1 cellular context compared by ENCODE assay signal in the genomic region with DNA sequence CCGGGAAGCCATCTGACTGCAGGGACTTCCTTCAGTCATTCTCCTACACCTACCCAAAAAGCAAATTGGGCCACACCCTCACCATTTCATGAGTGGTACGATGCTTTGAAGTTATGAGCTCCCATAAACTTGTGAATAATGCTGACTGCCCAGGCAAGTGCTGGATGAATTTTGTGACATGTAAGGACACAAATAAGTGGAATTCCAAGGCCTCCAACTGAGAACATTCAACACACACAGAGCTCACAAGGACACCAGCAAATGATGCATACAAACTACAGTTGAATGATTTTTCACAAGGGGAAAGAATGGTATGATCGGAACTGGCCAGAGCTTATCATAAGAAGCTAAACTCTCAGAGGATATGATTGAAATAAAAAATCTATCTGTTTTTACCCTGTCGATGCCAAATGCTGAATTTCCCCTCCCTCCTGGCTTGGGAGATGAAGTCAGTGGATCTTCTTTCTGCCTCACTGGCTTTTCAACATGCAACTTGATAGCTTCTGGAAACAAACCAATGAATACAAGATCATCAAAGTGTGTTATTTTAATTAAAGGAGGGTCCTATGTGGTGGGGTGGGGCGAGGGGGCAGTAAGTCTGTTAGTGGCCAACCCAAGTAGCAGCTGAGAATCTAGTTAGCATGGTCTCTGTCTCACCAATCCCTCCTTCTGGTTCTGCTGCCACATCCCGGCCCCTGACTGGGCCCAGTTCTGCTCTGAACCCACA.
TF ChIP-seq lines count a peak whose summit lies in the region.

No MANE protein-coding gene starts in this region.

TF ChIP-seq in HEK293, 187 proteins besides CTCF, POLR2A, EP300 and RAD21 (continued from another document and continues in another):
- TF ChIP-seq, protein P1, sequence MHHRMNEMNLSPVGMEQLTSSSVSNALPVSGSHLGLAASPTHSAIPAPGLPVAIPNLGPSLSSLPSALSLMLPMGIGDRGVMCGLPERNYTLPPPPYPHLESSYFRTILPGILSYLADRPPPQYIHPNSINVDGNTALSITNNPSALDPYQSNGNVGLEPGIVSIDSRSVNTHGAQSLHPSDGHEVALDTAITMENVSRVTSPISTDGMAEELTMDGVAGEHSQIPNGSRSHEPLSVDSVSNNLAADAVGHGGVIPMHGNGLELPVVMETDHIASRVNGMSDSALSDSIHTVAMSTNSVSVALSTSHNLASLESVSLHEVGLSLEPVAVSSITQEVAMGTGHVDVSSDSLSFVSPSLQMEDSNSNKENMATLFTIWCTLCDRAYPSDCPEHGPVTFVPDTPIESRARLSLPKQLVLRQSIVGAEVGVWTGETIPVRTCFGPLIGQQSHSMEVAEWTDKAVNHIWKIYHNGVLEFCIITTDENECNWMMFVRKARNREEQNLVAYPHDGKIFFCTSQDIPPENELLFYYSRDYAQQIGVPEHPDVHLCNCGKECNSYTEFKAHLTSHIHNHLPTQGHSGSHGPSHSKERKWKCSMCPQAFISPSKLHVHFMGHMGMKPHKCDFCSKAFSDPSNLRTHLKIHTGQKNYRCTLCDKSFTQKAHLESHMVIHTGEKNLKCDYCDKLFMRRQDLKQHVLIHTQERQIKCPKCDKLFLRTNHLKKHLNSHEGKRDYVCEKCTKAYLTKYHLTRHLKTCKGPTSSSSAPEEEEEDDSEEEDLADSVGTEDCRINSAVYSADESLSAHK (tag by site-specific recombination; IDR thresholded peaks at IDR 0.05) = no peak
- TF ChIP-seq ZNF521 (tag by site-specific recombination; IDR thresholded peaks at IDR 0.05) (no peak), ZNF133 (tag by site-specific recombination; IDR thresholded peaks at IDR 0.05) (no peak), ZNF2 (tag by site-specific recombination; IDR thresholded peaks at IDR 0.05) (no peak), ZNF596 (tag by site-specific recombination; IDR thresholded peaks at IDR 0.05) (no peak), ZFP37 (tag by site-specific recombination; IDR thresholded peaks at IDR 0.05) (no peak), ZNF514 (tag by site-specific recombination; IDR thresholded peaks at IDR 0.05) (no peak), ZFP69B (tag by site-specific recombination; IDR thresholded peaks at IDR 0.05) (no peak), ZNF629 (tag by site-specific recombination; IDR thresholded peaks at IDR 0.05) (peak; percentile 9; the same call in 1 of the 2 replicates), ZNF76 (tag by site-specific recombination; IDR thresholded peaks at IDR 0.05; ENCODE audit: borderline replicate concordance, low read depth) (no peak), ZNF544 (tag by site-specific recombination; IDR thresholded peaks at IDR 0.05) (no peak), ZNF214 (tag by site-specific recombination; IDR thresholded peaks at IDR 0.05; ENCODE audit: borderline replicate concordance) (no peak), ZNF624 (tag by site-specific recombination; IDR thresholded peaks at IDR 0.05) (no peak), ZNF426 (tag by site-specific recombination; IDR thresholded peaks at IDR 0.05) (no peak), ZNF571 (tag by site-specific recombination; IDR thresholded peaks at IDR 0.05) (no peak), ZNF174 (tag by site-specific recombination; IDR thresholded peaks at IDR 0.05) (no peak), SP7 (tag by site-specific recombination; IDR thresholded peaks at IDR 0.05) (0 out of 2 replicates have a peak, but pooled peaks have one; percentile 5), KLF1 (tag by site-specific recombination; IDR thresholded peaks at IDR 0.05) (peak; percentile 52), WT1 (tag by site-specific recombination; IDR thresholded peaks at IDR 0.05) (peak; percentile 49; the same call in 1 of the 2 replicates), OVOL3 (tag by site-specific recombination; IDR thresholded peaks at IDR 0.05) (no peak), ZNF654 (tag by site-specific recombination; IDR thresholded peaks at IDR 0.05; ENCODE audit: low read depth) (no peak), ZNF341 (tag by site-specific recombination; IDR thresholded peaks at IDR 0.05; ENCODE audit: low read depth) (no peak), ZNF112 (tag by site-specific recombination; IDR thresholded peaks at IDR 0.05) (no peak), ZSCAN30 (tag by site-specific recombination; IDR thresholded peaks at IDR 0.05) (no peak), ZNF664 (tag by site-specific recombination; IDR thresholded peaks at IDR 0.05) (no peak)
- TF ChIP-seq, protein P2, sequence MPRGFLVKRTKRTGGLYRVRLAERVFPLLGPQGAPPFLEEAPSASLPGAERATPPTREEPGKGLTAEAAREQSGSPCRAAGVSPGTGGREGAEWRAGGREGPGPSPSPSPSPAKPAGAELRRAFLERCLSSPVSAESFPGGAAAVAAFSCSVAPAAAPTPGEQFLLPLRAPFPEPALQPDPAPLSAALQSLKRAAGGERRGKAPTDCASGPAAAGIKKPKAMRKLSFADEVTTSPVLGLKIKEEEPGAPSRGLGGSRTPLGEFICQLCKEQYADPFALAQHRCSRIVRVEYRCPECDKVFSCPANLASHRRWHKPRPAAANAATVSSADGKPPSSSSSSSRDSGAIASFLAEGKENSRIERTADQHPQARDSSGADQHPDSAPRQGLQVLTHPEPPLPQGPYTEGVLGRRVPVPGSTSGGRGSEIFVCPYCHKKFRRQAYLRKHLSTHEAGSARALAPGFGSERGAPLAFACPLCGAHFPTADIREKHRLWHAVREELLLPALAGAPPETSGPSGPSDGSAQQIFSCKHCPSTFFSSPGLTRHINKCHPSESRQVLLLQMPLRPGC (tag by site-specific recombination; IDR thresholded peaks at IDR 0.05) = no peak
- TF ChIP-seq, protein P3, sequence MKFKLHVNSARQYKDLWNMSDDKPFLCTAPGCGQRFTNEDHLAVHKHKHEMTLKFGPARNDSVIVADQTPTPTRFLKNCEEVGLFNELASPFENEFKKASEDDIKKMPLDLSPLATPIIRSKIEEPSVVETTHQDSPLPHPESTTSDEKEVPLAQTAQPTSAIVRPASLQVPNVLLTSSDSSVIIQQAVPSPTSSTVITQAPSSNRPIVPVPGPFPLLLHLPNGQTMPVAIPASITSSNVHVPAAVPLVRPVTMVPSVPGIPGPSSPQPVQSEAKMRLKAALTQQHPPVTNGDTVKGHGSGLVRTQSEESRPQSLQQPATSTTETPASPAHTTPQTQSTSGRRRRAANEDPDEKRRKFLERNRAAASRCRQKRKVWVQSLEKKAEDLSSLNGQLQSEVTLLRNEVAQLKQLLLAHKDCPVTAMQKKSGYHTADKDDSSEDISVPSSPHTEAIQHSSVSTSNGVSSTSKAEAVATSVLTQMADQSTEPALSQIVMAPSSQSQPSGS (tag by site-specific recombination; IDR thresholded peaks at IDR 0.05; ENCODE audit: low read depth) = no peak
- TF ChIP-seq, protein P4, sequence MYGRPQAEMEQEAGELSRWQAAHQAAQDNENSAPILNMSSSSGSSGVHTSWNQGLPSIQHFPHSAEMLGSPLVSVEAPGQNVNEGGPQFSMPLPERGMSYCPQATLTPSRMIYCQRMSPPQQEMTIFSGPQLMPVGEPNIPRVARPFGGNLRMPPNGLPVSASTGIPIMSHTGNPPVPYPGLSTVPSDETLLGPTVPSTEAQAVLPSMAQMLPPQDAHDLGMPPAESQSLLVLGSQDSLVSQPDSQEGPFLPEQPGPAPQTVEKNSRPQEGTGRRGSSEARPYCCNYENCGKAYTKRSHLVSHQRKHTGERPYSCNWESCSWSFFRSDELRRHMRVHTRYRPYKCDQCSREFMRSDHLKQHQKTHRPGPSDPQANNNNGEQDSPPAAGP (tag by site-specific recombination; IDR thresholded peaks at IDR 0.05) = 0 out of 2 replicates have a peak, but pooled peaks have one; percentile 41
- TF ChIP-seq, protein P5, sequence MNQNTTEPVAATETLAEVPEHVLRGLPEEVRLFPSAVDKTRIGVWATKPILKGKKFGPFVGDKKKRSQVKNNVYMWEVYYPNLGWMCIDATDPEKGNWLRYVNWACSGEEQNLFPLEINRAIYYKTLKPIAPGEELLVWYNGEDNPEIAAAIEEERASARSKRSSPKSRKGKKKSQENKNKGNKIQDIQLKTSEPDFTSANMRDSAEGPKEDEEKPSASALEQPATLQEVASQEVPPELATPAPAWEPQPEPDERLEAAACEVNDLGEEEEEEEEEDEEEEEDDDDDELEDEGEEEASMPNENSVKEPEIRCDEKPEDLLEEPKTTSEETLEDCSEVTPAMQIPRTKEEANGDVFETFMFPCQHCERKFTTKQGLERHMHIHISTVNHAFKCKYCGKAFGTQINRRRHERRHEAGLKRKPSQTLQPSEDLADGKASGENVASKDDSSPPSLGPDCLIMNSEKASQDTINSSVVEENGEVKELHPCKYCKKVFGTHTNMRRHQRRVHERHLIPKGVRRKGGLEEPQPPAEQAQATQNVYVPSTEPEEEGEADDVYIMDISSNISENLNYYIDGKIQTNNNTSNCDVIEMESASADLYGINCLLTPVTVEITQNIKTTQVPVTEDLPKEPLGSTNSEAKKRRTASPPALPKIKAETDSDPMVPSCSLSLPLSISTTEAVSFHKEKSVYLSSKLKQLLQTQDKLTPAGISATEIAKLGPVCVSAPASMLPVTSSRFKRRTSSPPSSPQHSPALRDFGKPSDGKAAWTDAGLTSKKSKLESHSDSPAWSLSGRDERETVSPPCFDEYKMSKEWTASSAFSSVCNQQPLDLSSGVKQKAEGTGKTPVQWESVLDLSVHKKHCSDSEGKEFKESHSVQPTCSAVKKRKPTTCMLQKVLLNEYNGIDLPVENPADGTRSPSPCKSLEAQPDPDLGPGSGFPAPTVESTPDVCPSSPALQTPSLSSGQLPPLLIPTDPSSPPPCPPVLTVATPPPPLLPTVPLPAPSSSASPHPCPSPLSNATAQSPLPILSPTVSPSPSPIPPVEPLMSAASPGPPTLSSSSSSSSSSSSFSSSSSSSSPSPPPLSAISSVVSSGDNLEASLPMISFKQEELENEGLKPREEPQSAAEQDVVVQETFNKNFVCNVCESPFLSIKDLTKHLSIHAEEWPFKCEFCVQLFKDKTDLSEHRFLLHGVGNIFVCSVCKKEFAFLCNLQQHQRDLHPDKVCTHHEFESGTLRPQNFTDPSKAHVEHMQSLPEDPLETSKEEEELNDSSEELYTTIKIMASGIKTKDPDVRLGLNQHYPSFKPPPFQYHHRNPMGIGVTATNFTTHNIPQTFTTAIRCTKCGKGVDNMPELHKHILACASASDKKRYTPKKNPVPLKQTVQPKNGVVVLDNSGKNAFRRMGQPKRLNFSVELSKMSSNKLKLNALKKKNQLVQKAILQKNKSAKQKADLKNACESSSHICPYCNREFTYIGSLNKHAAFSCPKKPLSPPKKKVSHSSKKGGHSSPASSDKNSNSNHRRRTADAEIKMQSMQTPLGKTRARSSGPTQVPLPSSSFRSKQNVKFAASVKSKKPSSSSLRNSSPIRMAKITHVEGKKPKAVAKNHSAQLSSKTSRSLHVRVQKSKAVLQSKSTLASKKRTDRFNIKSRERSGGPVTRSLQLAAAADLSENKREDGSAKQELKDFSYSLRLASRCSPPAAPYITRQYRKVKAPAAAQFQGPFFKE (tag by site-specific recombination; IDR thresholded peaks at IDR 0.05; ENCODE audit: borderline replicate concordance) = no peak
- TF ChIP-seq, protein P6, sequence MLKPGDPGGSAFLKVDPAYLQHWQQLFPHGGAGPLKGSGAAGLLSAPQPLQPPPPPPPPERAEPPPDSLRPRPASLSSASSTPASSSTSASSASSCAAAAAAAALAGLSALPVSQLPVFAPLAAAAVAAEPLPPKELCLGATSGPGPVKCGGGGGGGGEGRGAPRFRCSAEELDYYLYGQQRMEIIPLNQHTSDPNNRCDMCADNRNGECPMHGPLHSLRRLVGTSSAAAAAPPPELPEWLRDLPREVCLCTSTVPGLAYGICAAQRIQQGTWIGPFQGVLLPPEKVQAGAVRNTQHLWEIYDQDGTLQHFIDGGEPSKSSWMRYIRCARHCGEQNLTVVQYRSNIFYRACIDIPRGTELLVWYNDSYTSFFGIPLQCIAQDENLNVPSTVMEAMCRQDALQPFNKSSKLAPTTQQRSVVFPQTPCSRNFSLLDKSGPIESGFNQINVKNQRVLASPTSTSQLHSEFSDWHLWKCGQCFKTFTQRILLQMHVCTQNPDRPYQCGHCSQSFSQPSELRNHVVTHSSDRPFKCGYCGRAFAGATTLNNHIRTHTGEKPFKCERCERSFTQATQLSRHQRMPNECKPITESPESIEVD (tag by site-specific recombination; IDR thresholded peaks at IDR 0.05) = peak; percentile 76
- TF ChIP-seq, protein P7, sequence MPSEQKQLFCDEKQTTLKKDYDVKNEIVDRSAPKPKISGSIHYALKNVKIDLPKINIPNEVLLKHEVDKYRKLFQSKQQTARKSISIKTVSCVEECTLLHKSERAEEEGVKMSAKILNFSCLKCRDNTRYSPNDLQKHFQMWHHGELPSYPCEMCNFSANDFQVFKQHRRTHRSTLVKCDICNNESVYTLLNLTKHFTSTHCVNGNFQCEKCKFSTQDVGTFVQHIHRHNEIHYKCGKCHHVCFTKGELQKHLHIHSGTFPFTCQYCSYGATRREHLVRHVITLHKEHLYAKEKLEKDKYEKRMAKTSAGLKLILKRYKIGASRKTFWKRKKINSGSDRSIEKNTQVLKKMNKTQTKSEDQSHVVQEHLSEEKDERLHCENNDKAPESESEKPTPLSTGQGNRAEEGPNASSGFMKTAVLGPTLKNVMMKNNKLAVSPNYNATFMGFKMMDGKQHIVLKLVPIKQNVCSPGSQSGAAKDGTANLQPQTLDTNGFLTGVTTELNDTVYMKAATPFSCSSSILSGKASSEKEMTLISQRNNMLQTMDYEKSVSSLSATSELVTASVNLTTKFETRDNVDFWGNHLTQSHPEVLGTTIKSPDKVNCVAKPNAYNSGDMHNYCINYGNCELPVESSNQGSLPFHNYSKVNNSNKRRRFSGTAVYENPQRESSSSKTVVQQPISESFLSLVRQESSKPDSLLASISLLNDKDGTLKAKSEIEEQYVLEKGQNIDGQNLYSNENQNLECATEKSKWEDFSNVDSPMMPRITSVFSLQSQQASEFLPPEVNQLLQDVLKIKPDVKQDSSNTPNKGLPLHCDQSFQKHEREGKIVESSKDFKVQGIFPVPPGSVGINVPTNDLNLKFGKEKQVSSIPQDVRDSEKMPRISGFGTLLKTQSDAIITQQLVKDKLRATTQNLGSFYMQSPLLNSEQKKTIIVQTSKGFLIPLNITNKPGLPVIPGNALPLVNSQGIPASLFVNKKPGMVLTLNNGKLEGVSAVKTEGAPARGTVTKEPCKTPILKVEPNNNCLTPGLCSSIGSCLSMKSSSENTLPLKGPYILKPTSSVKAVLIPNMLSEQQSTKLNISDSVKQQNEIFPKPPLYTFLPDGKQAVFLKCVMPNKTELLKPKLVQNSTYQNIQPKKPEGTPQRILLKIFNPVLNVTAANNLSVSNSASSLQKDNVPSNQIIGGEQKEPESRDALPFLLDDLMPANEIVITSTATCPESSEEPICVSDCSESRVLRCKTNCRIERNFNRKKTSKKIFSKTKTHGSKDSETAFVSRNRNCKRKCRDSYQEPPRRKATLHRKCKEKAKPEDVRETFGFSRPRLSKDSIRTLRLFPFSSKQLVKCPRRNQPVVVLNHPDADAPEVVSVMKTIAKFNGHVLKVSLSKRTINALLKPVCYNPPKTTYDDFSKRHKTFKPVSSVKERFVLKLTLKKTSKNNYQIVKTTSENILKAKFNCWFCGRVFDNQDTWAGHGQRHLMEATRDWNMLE (tag by site-specific recombination; conservative IDR thresholded peaks at IDR 0.05; ENCODE audit: low read depth) = no peak
- TF ChIP-seq, protein P8, sequence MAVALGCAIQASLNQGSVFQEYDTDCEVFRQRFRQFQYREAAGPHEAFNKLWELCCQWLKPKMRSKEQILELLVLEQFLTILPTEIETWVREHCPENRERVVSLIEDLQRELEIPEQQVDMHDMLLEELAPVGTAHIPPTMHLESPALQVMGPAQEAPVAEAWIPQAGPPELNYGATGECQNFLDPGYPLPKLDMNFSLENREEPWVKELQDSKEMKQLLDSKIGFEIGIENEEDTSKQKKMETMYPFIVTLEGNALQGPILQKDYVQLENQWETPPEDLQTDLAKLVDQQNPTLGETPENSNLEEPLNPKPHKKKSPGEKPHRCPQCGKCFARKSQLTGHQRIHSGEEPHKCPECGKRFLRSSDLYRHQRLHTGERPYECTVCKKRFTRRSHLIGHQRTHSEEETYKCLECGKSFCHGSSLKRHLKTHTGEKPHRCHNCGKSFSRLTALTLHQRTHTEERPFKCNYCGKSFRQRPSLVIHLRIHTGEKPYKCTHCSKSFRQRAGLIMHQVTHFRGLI (tag by site-specific recombination; IDR thresholded peaks at IDR 0.05) = 0 out of 2 replicates have a peak, but pooled peaks have one; percentile 21
